8 cellular contexts compared by ENCODE assay signal in the genomic region with DNA sequence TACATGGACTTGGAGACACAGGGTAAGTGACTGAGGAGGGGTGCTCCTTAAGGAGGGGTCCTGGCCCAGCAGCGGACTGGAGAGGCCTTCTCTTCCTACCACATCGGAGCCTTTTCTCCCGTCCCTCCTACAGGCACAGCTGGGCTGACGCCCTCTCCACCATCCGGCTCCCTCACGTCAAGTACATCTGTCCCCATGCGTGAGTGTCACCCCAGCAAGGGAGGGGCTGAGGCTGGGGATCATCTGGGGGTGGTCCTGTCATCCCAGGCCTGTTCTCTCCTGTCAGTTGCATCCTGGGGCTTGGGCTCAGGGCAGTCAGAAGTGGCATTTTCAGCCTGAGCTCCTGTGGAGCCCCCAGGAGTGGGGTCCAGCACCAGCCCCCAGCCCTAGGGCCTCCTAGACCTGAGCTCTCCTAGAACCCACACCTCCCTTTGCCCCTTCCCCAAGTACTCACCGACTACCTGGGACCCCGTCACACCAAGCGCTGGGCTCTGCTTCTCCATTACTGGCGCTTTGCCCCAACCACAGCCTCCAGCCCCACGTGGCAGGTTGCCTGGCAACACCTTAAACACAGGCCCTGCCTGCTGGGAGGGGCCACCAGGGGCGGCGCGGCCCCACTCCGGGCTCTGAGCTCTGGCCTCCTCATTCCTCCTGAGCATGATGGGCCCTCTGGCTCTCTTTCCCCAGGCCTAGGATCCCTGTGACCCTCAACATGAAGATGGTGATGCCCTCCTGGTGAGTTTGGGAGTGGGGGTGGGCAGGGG. TPM values are rescaled to one million over a fixed set of nuclear protein-coding genes. Genes with fewer than 3 reads are reported as not detected.
A peak's percentile ranks its signal among the peaks of the same experiment; 100 is the strongest.
DNase-seq lines count a peak whose midpoint lies in the region; ATAC-seq, FAIRE-seq and TF ChIP-seq lines count a peak whose summit lies in the region.

No MANE protein-coding gene starts in this region.

- peak; percentile 53 for DNase-seq in activated CD4-positive, alpha-beta T cell treated with anti-CD3 and anti-CD28 coated beads for 48 hours
- DNase-seq in activated CD4-positive, alpha-beta T cell treated with anti-CD3 and anti-CD28 coated beads, Interleukin-2, amount 50 U/mL, for 4 hours = no peak
- peak; percentile 59 for DNase-seq in activated CD8-positive, alpha-beta T cell treated with anti-CD3 and anti-CD28 coated beads, Interleukin-2, amount 10 ng/mL, durations not matched to agents 7 days and 5 days
- DNase-seq in glutamatergic neuron (no peak), HTR-8/SVneo (ENCODE audit: insufficient read length, low spot score) (no peak), GM19240 (ENCODE audit: insufficient read length, low spot score) (no peak), GDM1 (lab: John Stamatoyannopoulos, UW) (no peak)

- H3K36me3 Mint-ChIP-seq in activated CD8-positive, alpha-beta T cell treated with anti-CD3 and anti-CD28 coated beads, Interleukin-2, amount 10 ng/mL, durations not matched to agents 7 days and 5 days (ENCODE audit: low read depth) = peaks cover 44% of the 10 kb centered on the region
- H3K36me3 Mint-ChIP-seq in glutamatergic neuron (ENCODE audit: unreplicated experiment) = no peaks in the 10 kb centered on the region
- H3K36me3 Mint-ChIP-seq in stimulated activated memory B cell treated with anti-CD40 and anti-IgM and Interleukin-4, amounts not matched to agents 10 μg/mL and 1 μg/mL and 100 μg/mL, for 72 hours = peaks cover 39% of the 10 kb centered on the region

- peaks cover 34% of the 10 kb centered on the region for H3K4me1 Mint-ChIP-seq in activated CD8-positive, alpha-beta T cell treated with anti-CD3 and anti-CD28 coated beads, Interleukin-2, amount 10 ng/mL, durations not matched to agents 7 days and 5 days (ENCODE audit: low read depth)
- no peaks in the 10 kb centered on the region for H3K4me1 Mint-ChIP-seq in glutamatergic neuron (ENCODE audit: low read depth, unreplicated experiment)
- H3K4me1 Mint-ChIP-seq in stimulated activated memory B cell treated with anti-CD40 and anti-IgM and Interleukin-4, amounts not matched to agents 10 μg/mL and 1 μg/mL and 100 μg/mL, for 72 hours = peaks cover 44% of the 10 kb centered on the region

- H3K27me3 Mint-ChIP-seq in activated CD8-positive, alpha-beta T cell treated with anti-CD3 and anti-CD28 coated beads, Interleukin-2, amount 10 ng/mL, durations not matched to agents 7 days and 5 days (ENCODE audit: low read depth) = no peaks in the 10 kb centered on the region
- peaks cover 5% of the 10 kb centered on the region for H3K27me3 Mint-ChIP-seq in glutamatergic neuron (ENCODE audit: unreplicated experiment)
- no peaks in the 10 kb centered on the region for H3K27me3 Mint-ChIP-seq in stimulated activated memory B cell treated with anti-CD40 and anti-IgM and Interleukin-4, amounts not matched to agents 10 μg/mL and 1 μg/mL and 100 μg/mL, for 72 hours

- H3K4me3 Mint-ChIP-seq in activated CD8-positive, alpha-beta T cell treated with anti-CD3 and anti-CD28 coated beads, Interleukin-2, amount 10 ng/mL, durations not matched to agents 7 days and 5 days = peak overlapping the region; percentile 18
- H3K4me3 Mint-ChIP-seq in glutamatergic neuron (ENCODE audit: unreplicated experiment) = peak overlapping the region; percentile 42
- peak overlapping the region; percentile 36 for H3K4me3 Mint-ChIP-seq in stimulated activated memory B cell treated with anti-CD40 and anti-IgM and Interleukin-4, amounts not matched to agents 10 μg/mL and 1 μg/mL and 100 μg/mL, for 72 hours

- no peak for TF ChIP-seq CTCF in glutamatergic neuron (IDR thresholded peaks at IDR 0.05; ENCODE audit: partially characterized antibody, unreplicated experiment)

- peak; percentile 20 for ATAC-seq in activated CD8-positive, alpha-beta T cell treated with anti-CD3 and anti-CD28 coated beads, Interleukin-2, amount 10 ng/mL, durations not matched to agents 7 days and 5 days
- no peak for ATAC-seq in stimulated activated memory B cell treated with anti-CD40 and anti-IgM and Interleukin-4, amounts not matched to agents 10 μg/mL and 1 μg/mL and 100 μg/mL, for 72 hours

- H3K9me3 Mint-ChIP-seq in activated CD8-positive, alpha-beta T cell treated with anti-CD3 and anti-CD28 coated beads, Interleukin-2, amount 10 ng/mL, durations not matched to agents 7 days and 5 days (ENCODE audit: insufficient read depth) = no peaks in the 10 kb centered on the region
- H3K9me3 Mint-ChIP-seq in glutamatergic neuron (ENCODE audit: unreplicated experiment) = peaks cover 6% of the 10 kb centered on the region
- no peaks in the 10 kb centered on the region for H3K9me3 Mint-ChIP-seq in stimulated activated memory B cell treated with anti-CD40 and anti-IgM and Interleukin-4, amounts not matched to agents 10 μg/mL and 1 μg/mL and 100 μg/mL, for 72 hours

- CTCF ChIA-PET in activated CD8-positive, alpha-beta T cell treated with anti-CD3 and anti-CD28 coated beads, Interleukin-2, amount 10 ng/mL, durations not matched to agents 7 days and 5 days (lab: Charles Lee) = interaction anchor here (1.7 kb wide), 1 partner anchor 17 kb away, joined by 8 read pairs; no protein-coding TSS in a partner anchor

- no peak for FAIRE-seq in HTR-8/SVneo (lab: Jason Lieb, UNC)

- no peak overlapping the region for H3K27ac Mint-ChIP-seq in activated CD8-positive, alpha-beta T cell treated with anti-CD3 and anti-CD28 coated beads, Interleukin-2, amount 10 ng/mL, durations not matched to agents 7 days and 5 days
- no peak overlapping the region for H3K27ac Mint-ChIP-seq in glutamatergic neuron (ENCODE audit: unreplicated experiment)
- H3K27ac Mint-ChIP-seq in stimulated activated memory B cell treated with anti-CD40 and anti-IgM and Interleukin-4, amounts not matched to agents 10 μg/mL and 1 μg/mL and 100 μg/mL, for 72 hours = peak overlapping the region; percentile 96

- POLR2A ChIA-PET in activated CD8-positive, alpha-beta T cell treated with anti-CD3 and anti-CD28 coated beads, Interleukin-2, amount 10 ng/mL, durations not matched to agents 7 days and 5 days (lab: Charles Lee) = interaction anchor here (0.7 to 1.2 kb wide), 3 partner anchors 9 to 187 kb away, joined by 3 to 5 read pairs (median 3); partner anchors contain the start of gene SRSF10

RNA-seq across cellular contexts. Expression of gene LYPLA2, which starts 2.3 kb away (rescaled TPM):
- total RNA-seq in activated CD8-positive, alpha-beta T cell treated with anti-CD3 and anti-CD28 coated beads, Interleukin-2, amount 10 ng/mL, durations not matched to agents 7 days and 5 days = 10 to 100 TPM; 84.2 to 88.2 TPM
- total RNA-seq in glutamatergic neuron (ENCODE audit: unreplicated experiment) = 191 TPM

RNA-seq across cellular contexts. Expression of gene GALE, which starts 7.4 kb away (rescaled TPM):
- 10 to 100 TPM; 27.6 to 31.9 TPM for total RNA-seq in activated CD8-positive, alpha-beta T cell treated with anti-CD3 and anti-CD28 coated beads, Interleukin-2, amount 10 ng/mL, durations not matched to agents 7 days and 5 days
- total RNA-seq in glutamatergic neuron (ENCODE audit: unreplicated experiment) = 32.6 TPM

RNA-seq across cellular contexts. Expression of gene PITHD1, which starts 15.0 kb away (rescaled TPM):
- 10 to 100 TPM; 62.3 to 67.9 TPM for total RNA-seq in activated CD8-positive, alpha-beta T cell treated with anti-CD3 and anti-CD28 coated beads, Interleukin-2, amount 10 ng/mL, durations not matched to agents 7 days and 5 days
- 35.0 TPM for total RNA-seq in glutamatergic neuron (ENCODE audit: unreplicated experiment)

RNA-seq across cellular contexts. Expression of gene HMGCL, which starts 32.0 kb away (rescaled TPM):
- 10 to 100 TPM; 24.9 to 27.1 TPM for total RNA-seq in activated CD8-positive, alpha-beta T cell treated with anti-CD3 and anti-CD28 coated beads, Interleukin-2, amount 10 ng/mL, durations not matched to agents 7 days and 5 days
- 19.4 TPM for total RNA-seq in glutamatergic neuron (ENCODE audit: unreplicated experiment)

RNA-seq across cellular contexts. Expression of gene ELOA, which starts 49.9 kb away (rescaled TPM):
- total RNA-seq in activated CD8-positive, alpha-beta T cell treated with anti-CD3 and anti-CD28 coated beads, Interleukin-2, amount 10 ng/mL, durations not matched to agents 7 days and 5 days = 10 to 100 TPM; 29.2 to 31.0 TPM
- 40.6 TPM for total RNA-seq in glutamatergic neuron (ENCODE audit: unreplicated experiment)

Comparison
In these comparisons a context has a peak if more than half of its experiments do, and no peak if none do; other contexts are left out.
1. DNase-seq: peak in activated CD4-positive, alpha-beta T cell treated with anti-CD3 and anti-CD28 coated beads for 48 hours (single experiment) and activated CD8-positive, alpha-beta T cell treated with anti-CD3 and anti-CD28 coated beads, Interleukin-2, amount 10 ng/mL, durations not matched to agents 7 days and 5 days (single experiment); none in activated CD4-positive, alpha-beta T cell treated with anti-CD3 and anti-CD28 coated beads, Interleukin-2, amount 50 U/mL, for 4 hours (0 of 2), glutamatergic neuron (single experiment), HTR-8/SVneo (single experiment), GM19240 (single experiment) and GDM1 (single experiment).
2. Peak in every context shown above with its lines, with median percentiles within 50 percentile points of each other: H3K4me3 Mint-ChIP-seq.